ENCODE assay signal across 8 cellular contexts in genomic region chr9:87479801-87480201, GRCh38. TPM values are rescaled to one million over a fixed set of nuclear protein-coding genes. Genes with fewer than 3 reads are reported as not detected.
A peak's percentile ranks its signal among the peaks of the same experiment; 100 is the strongest.
DNase-seq lines count a peak whose midpoint lies in the region; ATAC-seq and TF ChIP-seq lines count a peak whose summit lies in the region.

No MANE protein-coding gene starts in this region.

- H3F3A ChIP-seq in PC-3 (ENCODE audit: low read length, unreplicated experiment), result no peaks in the 10 kb centered on the region

- TF ChIP-seq CTCF in GM06990 (IDR thresholded peaks at IDR 0.05; ENCODE audit: insufficient read depth, low read length, poor library complexity, severe bottlenecking) (no peak), PC-3 (conservative IDR thresholded peaks at IDR 0.05; ENCODE audit: low read depth, low read length) (no peak)

- H3K9me3 Mint-ChIP-seq in dendritic cell treated with granulocyte-macrophage colony-stimulating factor and Interleukin-4, amounts not matched to agents 40 ng/mL and 50 ng/mL, for 4 days, result no peaks in the 10 kb centered on the region

- POLR2A ChIA-PET in PC-3 (lab: Charles Lee; ENCODE audit: unreplicated experiment), result no interaction called here

- ATAC-seq in GM21390 (IDR thresholded peaks at IDR 0.05; ENCODE audit: unreplicated experiment) (peak; percentile 94), HG03571 (IDR thresholded peaks at IDR 0.05; ENCODE audit: unreplicated experiment) (peak; percentile 96), PC-3 (no peak)

- H3K27ac ChIP-seq in PC-3 (ENCODE audit: low read length), result no peak overlapping the region

- H3K79me2 ChIP-seq in PC-3 (ENCODE audit: low read length), result no peaks in the 10 kb centered on the region

- H3K27me3 Mint-ChIP-seq in dendritic cell treated with granulocyte-macrophage colony-stimulating factor and Interleukin-4, amounts not matched to agents 40 ng/mL and 50 ng/mL, for 4 days, result no peaks in the 10 kb centered on the region

- H3K9me3 ChIP-seq in PC-3 (ENCODE audit: low read length), result no peaks in the 10 kb centered on the region

- H3K4me3 ChIP-seq in GM06990 (replicated peaks; ENCODE audit: low read depth, low read length) (no peak overlapping the region; the same call in 1 of the 2 replicates), PC-3 (ENCODE audit: low read length) (no peak overlapping the region)

- no peaks in the 10 kb centered on the region for H3K4me1 ChIP-seq in PC-3 (ENCODE audit: insufficient read depth, low read length)

- CTCF ChIA-PET in PC-3 (lab: Charles Lee), result no interaction called here

- no peak overlapping the region for H3K4me2 ChIP-seq in PC-3 (ENCODE audit: low read length)

- H2AFZ ChIP-seq in PC-3 (ENCODE audit: low read length), result no peak overlapping the region

- no peak overlapping the region for H3K9ac ChIP-seq in PC-3 (ENCODE audit: low read length)

- no peaks in the 10 kb centered on the region for H4K20me1 ChIP-seq in PC-3 (ENCODE audit: low read length)

- H3K36me3 ChIP-seq in GM06990 (ENCODE audit: control insufficient read depth, insufficient read depth, low read length) (no peaks in the 10 kb centered on the region), PC-3 (ENCODE audit: low read depth, low read length) (no peaks in the 10 kb centered on the region)

- H3K36me3 Mint-ChIP-seq in dendritic cell treated with granulocyte-macrophage colony-stimulating factor and Interleukin-4, amounts not matched to agents 40 ng/mL and 50 ng/mL, for 4 days (ENCODE audit: low read depth), result no peaks in the 10 kb centered on the region

- H3K4me3 Mint-ChIP-seq in dendritic cell treated with granulocyte-macrophage colony-stimulating factor and Interleukin-4, amounts not matched to agents 40 ng/mL and 50 ng/mL, for 4 days, result peak overlapping the region; percentile 34

- intact Hi-C loops in dendritic cell treated with granulocyte-macrophage colony-stimulating factor and Interleukin-4, amounts not matched to agents 40 ng/mL and 50 ng/mL, for 4 days (cut with micrococcal nuclease), result no loop called here
- intact Hi-C loops in PC-3 (cut with micrococcal nuclease), result no loop called here

- no TSS peak for BruUV-seq in PC-3 (replicated peaks; lab: Mats Ljungman, UMichigan)

- H3K27me3 ChIP-seq in GM06990 (replicated peaks; ENCODE audit: control insufficient read depth, insufficient read depth, low read length), result no peaks in the 10 kb centered on the region
- H3K27me3 ChIP-seq in PC-3 (ENCODE audit: low read length), result no peaks in the 10 kb centered on the region

- H3K9me2 ChIP-seq in PC-3 (replicated peaks; ENCODE audit: low read length), result no peaks in the 10 kb centered on the region

- H3K4me1 Mint-ChIP-seq in dendritic cell treated with granulocyte-macrophage colony-stimulating factor and Interleukin-4, amounts not matched to agents 40 ng/mL and 50 ng/mL, for 4 days (ENCODE audit: low read depth), result peaks cover 28% of the 10 kb centered on the region

- H3K27ac Mint-ChIP-seq in dendritic cell treated with granulocyte-macrophage colony-stimulating factor and Interleukin-4, amounts not matched to agents 40 ng/mL and 50 ng/mL, for 4 days, result peak overlapping the region; percentile 74

- DNase-seq in GM06990 (ENCODE audit: extremely low read depth, insufficient read length) (peak; percentile 70), NCI-H446 treated with DMSO at 0.1 percent for 48 hours (lab: John Stamatoyannopoulos, UW) (no peak), PC-3 (no peak), NCI-H2171 treated with DMSO at 0.1 percent for 48 hours (lab: John Stamatoyannopoulos, UW) (no peak)
- no peak for DNase-seq in activated CD4-positive, alpha-beta T cell treated with anti-CD3 and anti-CD28 coated beads for 4 hours

RNA-seq across cellular contexts. Expression of gene DAPK1, which starts 17.9 kb away (rescaled TPM):
- not detected in 2 replicates for total RNA-seq in PC-3 (2014; rRNA removed)
